ENCODE assay signal across 8 cellular contexts in the genomic region with DNA sequence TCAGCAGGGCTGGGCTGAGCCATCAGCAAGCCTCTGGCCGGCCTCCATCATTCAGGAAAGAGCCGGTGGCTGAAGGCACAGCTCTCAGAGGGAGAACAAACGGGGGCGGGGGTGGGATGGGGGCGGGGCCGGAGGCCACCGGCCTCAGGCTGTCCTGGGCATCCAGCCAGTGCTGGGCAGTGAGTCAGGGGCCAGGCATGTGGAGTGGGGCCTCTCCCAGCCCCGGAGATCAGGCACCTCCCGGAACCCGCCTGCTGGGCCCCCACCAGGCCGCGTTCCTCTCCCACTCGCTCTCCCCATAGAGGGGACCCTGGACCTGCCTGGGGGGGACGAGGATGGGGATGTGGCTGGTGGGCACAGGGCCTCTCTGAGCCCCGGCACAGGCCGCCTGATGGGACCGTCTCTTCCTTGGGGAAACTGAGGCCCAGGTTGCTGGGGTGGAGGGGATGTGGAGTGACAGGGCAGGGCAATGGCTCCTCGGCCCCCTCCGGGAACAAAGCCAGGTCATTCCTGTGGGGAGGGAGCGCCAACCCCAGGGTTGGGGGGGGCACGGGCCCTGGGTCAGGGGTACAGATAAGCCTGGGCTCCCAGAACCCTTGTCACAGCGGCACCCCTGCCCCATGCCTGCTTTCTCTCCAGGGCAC. TPM values are rescaled to one million over a fixed set of nuclear protein-coding genes. Genes with fewer than 3 reads are reported as not detected.
DNase-seq lines count a peak whose midpoint lies in the region; ATAC-seq, FAIRE-seq and TF ChIP-seq lines count a peak whose summit lies in the region.

No MANE protein-coding gene starts in this region.

- peaks cover 6% of the 10 kb centered on the region for H3K9me1 ChIP-seq in K562 (ENCODE audit: control insufficient read depth, insufficient read depth, low read length)

- H4K20me1 ChIP-seq in K562 (replicated peaks; ENCODE audit: control insufficient read depth, insufficient read depth, low read length), result no peaks in the 10 kb centered on the region; the same call in 1 of the 2 replicates

- no peak for TF ChIP-seq RAD21 in K562 (CRISPR knock-in tag; conservative IDR thresholded peaks at IDR 0.05 in 1 of 2, IDR thresholded peaks at IDR 0.05 in 1 of 2)

- TF ChIP-seq POLR2A in K562 (conservative IDR thresholded peaks at IDR 0.05), result 0 out of 2 replicates have a peak, but pooled peaks have one; percentile 46

- H3K9me3 ChIP-seq in HUES64 (ENCODE audit: insufficient read depth, low read depth, low read length), result no peaks in the 10 kb centered on the region
- no peaks in the 10 kb centered on the region for H3K9me3 ChIP-seq in K562 (replicated peaks; ENCODE audit: control insufficient read depth, insufficient read depth, low read depth, low read length)
- no peaks in the 10 kb centered on the region for H3K9me3 ChIP-seq in iPS-18a (ENCODE audit: control insufficient read depth, low read depth, low read length)
- no peaks in the 10 kb centered on the region for H3K9me3 ChIP-seq in effector memory CD4-positive, alpha-beta T cell (ENCODE audit: control insufficient read depth, low read length)

- H2AFZ ChIP-seq in K562 (ENCODE audit: low read depth, low read length), result peak overlapping the region; percentile 34; the same call in 1 of the 2 replicates

- TF ChIP-seq EP300 in K562 (IDR thresholded peaks at IDR 0.05; ENCODE audit: low read length), result no peak

- POLR2A ChIA-PET in K562 (lab: Yijun Ruan, JAX), result interaction anchor here (1.1 to 3.9 kb wide), 4 partner anchors 8 to 56 kb away, joined by 3 to 52 read pairs (median 4); partner anchors contain the start of gene SPC24

- 19% methylated on average over 22 of the region's 22 CpGs for WGBS in HUES64
- 18% methylated on average over 10 of the region's 22 CpGs for WGBS in K562 (ENCODE audit: insufficient coverage, low coverage, missing lambda C conversion rate)

- FAIRE-seq in K562 (lab: Jason Lieb, UNC), result no peak

- peak overlapping the region; percentile 20 for H3K4me3 ChIP-seq in HUES64 (ENCODE audit: low read length)
- no peak overlapping the region for H3K4me3 ChIP-seq in K562
- peak overlapping the region; percentile 24 for H3K4me3 ChIP-seq in iPS-18a (ENCODE audit: low read length)
- peak overlapping the region in 1 of 7 experiments; percentile 14 for H3K4me3 ChIP-seq in skin epidermis
- no peak overlapping the region for H3K4me3 ChIP-seq in effector memory CD4-positive, alpha-beta T cell (ENCODE audit: insufficient read depth, low read depth, low read length, poor library complexity, severe bottlenecking)

- H3K27ac ChIP-seq in HUES64 (ENCODE audit: low read depth, low read length) (peak overlapping the region; percentile 98), K562 (ENCODE audit: extremely low read depth, low read depth, low read length) (peak overlapping the region; percentile 78; the same call in 2 of the 3 replicates), iPS-18a (ENCODE audit: low read length) (no peak overlapping the region), skin epidermis (peak overlapping the region; percentile 42 to 97 (median 84))
- no peak overlapping the region for H3K27ac ChIP-seq in effector memory CD4-positive, alpha-beta T cell (ENCODE audit: insufficient read depth, low read length, poor library complexity, severe bottlenecking)

- DNase-seq in ACHN, result peak; percentile 93
- DNase-seq in K562 (ENCODE audit: extremely low read depth in 1 of 4, low spot score in 3 of 4), result peak; percentile 81 to 88 (median 84)
- DNase-seq in effector memory CD4-positive, alpha-beta T cell, result no peak

- H3K36me3 ChIP-seq in HUES64 (ENCODE audit: insufficient read depth, low read length) (peaks cover 26% of the 10 kb centered on the region), K562 (ENCODE audit: control insufficient read depth, insufficient read depth, low read length) (peaks cover 32% of the 10 kb centered on the region; the same call in 2 of the 3 replicates), iPS-18a (ENCODE audit: control insufficient read depth, low read depth, low read length) (peaks cover 16% of the 10 kb centered on the region)
- no peaks in the 10 kb centered on the region for H3K36me3 ChIP-seq in effector memory CD4-positive, alpha-beta T cell (ENCODE audit: control insufficient read depth, insufficient read depth, low read length)

- CTCF ChIA-PET in K562 (lab: Yijun Ruan, JAX; ENCODE audit: low intra/inter-chr PET ratio), result no interaction called here

- H3K4me2 ChIP-seq in K562 (ENCODE audit: insufficient read depth, low read length), result peak overlapping the region; percentile 34

- H3K9ac ChIP-seq in HUES64 (ENCODE audit: low read depth, low read length), result peak overlapping the region; percentile 69
- H3K9ac ChIP-seq in K562 (ENCODE audit: insufficient read depth in 1 of 2, low read depth in 2 of 2, low read length in 2 of 2), result peak overlapping the region; percentile 39 to 90; a peak in 3 of 4 replicates
- peak overlapping the region; percentile 45 for H3K9ac ChIP-seq in iPS-18a (ENCODE audit: low read length)

- intact Hi-C loops in K562 (cut with micrococcal nuclease), result no loop called here

- H3K4me1 ChIP-seq in HUES64 (ENCODE audit: insufficient read depth, low read length) (peaks cover 32% of the 10 kb centered on the region), K562 (replicated peaks in 1 of 2; ENCODE audit: control insufficient read depth in 2 of 2, insufficient read depth in 2 of 2, low read length in 2 of 2) (peaks cover 41 to 57% of the 10 kb centered on the region in 2 experiments), iPS-18a (ENCODE audit: control insufficient read depth, low read depth, low read length) (peaks cover 21% of the 10 kb centered on the region)
- peaks cover 13% of the 10 kb centered on the region for H3K4me1 ChIP-seq in effector memory CD4-positive, alpha-beta T cell (ENCODE audit: control insufficient read depth, insufficient read depth, low read length, poor library complexity, severe bottlenecking)

- H3K27me3 ChIP-seq in HUES64 (ENCODE audit: insufficient read depth, low read length), result no peaks in the 10 kb centered on the region
- no peaks in the 10 kb centered on the region for H3K27me3 ChIP-seq in K562 (ENCODE audit: control insufficient read depth in 2 of 2, insufficient read depth in 2 of 2, low read length in 2 of 2)
- no peaks in the 10 kb centered on the region for H3K27me3 ChIP-seq in iPS-18a (ENCODE audit: control insufficient read depth, insufficient read depth, low read length)
- H3K27me3 ChIP-seq in effector memory CD4-positive, alpha-beta T cell (replicated peaks; ENCODE audit: control insufficient read depth, insufficient read depth, low read length, poor library complexity, severe bottlenecking), result no peaks in the 10 kb centered on the region

- BruUV-seq in K562 (replicated peaks; lab: Mats Ljungman, UMichigan), result no TSS peak

- H3K79me2 ChIP-seq in K562 (ENCODE audit: control insufficient read depth, insufficient read depth, low read length), result no peaks in the 10 kb centered on the region

- TF ChIP-seq CTCF in K562 (IDR thresholded peaks at IDR 0.05 in 2 of 3, conservative IDR thresholded peaks at IDR 0.05 in 1 of 3; ENCODE audit: insufficient read depth in 2 of 3, low read depth in 1 of 3, low read length in 3 of 3), result no peak

- in situ Hi-C loops in ACHN (cut with HindIII; ENCODE audit: low pct_ligation_motif_present, low pct_unique_long_range_greater_than_20kb, low sequenced_read_pairs), result no loop called here
- in situ Hi-C loops in K562 (cut with MboI), result no loop called here

- ATAC-seq in K562 (peak; percentile 59), HG03457 (IDR thresholded peaks at IDR 0.05; ENCODE audit: unreplicated experiment) (no peak), GM19395 (IDR thresholded peaks at IDR 0.05; ENCODE audit: unreplicated experiment) (no peak)

RNA-seq across cellular contexts. Expression of gene SPC24, which starts 12.9 kb away (rescaled TPM):
- polyA plus RNA-seq in HUES64 (2013, experiment 1 of 2), result 22.6 TPM
- 23.5 TPM for polyA plus RNA-seq in HUES64 (2013, experiment 2 of 2)
- 42.4 and 88.4 TPM in 2 replicates for total RNA-seq in K562 (2011; cell fraction: chromatin; rRNA removed; ENCODE audit: low replicate concordance)
- total RNA-seq in K562 (2011; cell fraction: nucleolus; rRNA removed), result 65.7 and 76.1 TPM in 2 replicates
- 69.6 and 78.4 TPM in 2 replicates for total RNA-seq in K562 (2011; cell fraction: nucleoplasm; rRNA removed)
- total RNA-seq in K562 (2014; rRNA removed) (154 and 188 TPM in 2 replicates), K562 (2014; rRNA removed; fragmentation: Illumina TruSeq; extraction: Trizol) (72.8 and 75.2 TPM in 2 replicates), K562 (2015; rRNA removed; fragmentation: Illumina TruSeq; extraction: Trizol) (82.0 and 82.5 TPM in 2 replicates), K562 (2021) (106 and 111 TPM in 2 replicates)
- polyA plus RNA-seq in K562 (2011; rRNA removed) (44.3 and 52.6 TPM in 2 replicates), K562 (2014; fragmentation: Illumina TruSeq; extraction: Trizol) (39.1 and 41.6 TPM in 2 replicates), K562 (2014; fragmentation: Nextera tagmentation; extraction: Ambion mirVana) (10 to 100 TPM; 18.2 to 26.8 TPM), K562 (2014; rRNA removed) (60.9 and 66.7 TPM in 2 replicates)
- 44.2 and 55.5 TPM in 2 replicates for polyA plus RNA-seq in K562 (2011; cell fraction: cytosol; rRNA removed)
- 63.2 and 80.4 TPM in 2 replicates for polyA plus RNA-seq in K562 (2011; cell fraction: nucleus; rRNA removed)
- polyA plus RNA-seq in K562 (2012), result 45.4 and 60.6 TPM in 2 replicates
- 102 and 155 TPM in 2 replicates for polyA minus RNA-seq in K562 (2011; rRNA and poly(A)+ RNA removed)
- polyA minus RNA-seq in K562 (2011; cell fraction: cytosol; rRNA and poly(A)+ RNA removed), result 81.5 and 101 TPM in 2 replicates
- polyA minus RNA-seq in K562 (2011; cell fraction: nucleus; rRNA and poly(A)+ RNA removed), result 28.3 and 31.5 TPM in 2 replicates

RNA-seq across cellular contexts. Expression of gene LDLR, which starts 53.4 kb away (rescaled TPM):
- 87.3 TPM for polyA plus RNA-seq in HUES64 (2013, experiment 1 of 2)
- 93.8 TPM for polyA plus RNA-seq in HUES64 (2013, experiment 2 of 2)
- 854 and 2,497 TPM in 2 replicates for total RNA-seq in K562 (2011; cell fraction: chromatin; rRNA removed; ENCODE audit: low replicate concordance)
- total RNA-seq in K562 (2011; cell fraction: nucleolus; rRNA removed), result 1,644 and 1,749 TPM in 2 replicates
- 955 and 1,119 TPM in 2 replicates for total RNA-seq in K562 (2011; cell fraction: nucleoplasm; rRNA removed)
- total RNA-seq in K562 (2014; rRNA removed) (84.9 and 95.7 TPM in 2 replicates), K562 (2014; rRNA removed; fragmentation: Illumina TruSeq; extraction: Trizol) (47.0 and 56.0 TPM in 2 replicates), K562 (2015; rRNA removed; fragmentation: Illumina TruSeq; extraction: Trizol) (76.0 and 82.3 TPM in 2 replicates), K562 (2021) (114 and 121 TPM in 2 replicates)
- polyA plus RNA-seq in K562 (2011; rRNA removed) (75.7 and 124 TPM in 2 replicates), K562 (2014; fragmentation: Illumina TruSeq; extraction: Trizol) (56.3 and 63.5 TPM in 2 replicates), K562 (2014; fragmentation: Nextera tagmentation; extraction: Ambion mirVana) (10 to 100 TPM; 19.9 to 28.4 TPM), K562 (2014; rRNA removed) (44.5 and 59.5 TPM in 2 replicates)
- 68.3 and 70.8 TPM in 2 replicates for polyA plus RNA-seq in K562 (2011; cell fraction: cytosol; rRNA removed)
- 163 and 213 TPM in 2 replicates for polyA plus RNA-seq in K562 (2011; cell fraction: nucleus; rRNA removed)
- 63.2 and 82.8 TPM in 2 replicates for polyA plus RNA-seq in K562 (2012)
- 187 and 204 TPM in 2 replicates for polyA minus RNA-seq in K562 (2011; rRNA and poly(A)+ RNA removed)
- polyA minus RNA-seq in K562 (2011; cell fraction: cytosol; rRNA and poly(A)+ RNA removed), result 172 and 211 TPM in 2 replicates
- 282 and 354 TPM in 2 replicates for polyA minus RNA-seq in K562 (2011; cell fraction: nucleus; rRNA and poly(A)+ RNA removed)

RNA-seq across cellular contexts. Expression of gene KANK2, which starts 54.7 kb away (rescaled TPM):
- polyA plus RNA-seq in HUES64 (2013, experiment 1 of 2), result 34.1 TPM
- 32.4 TPM for polyA plus RNA-seq in HUES64 (2013, experiment 2 of 2)
- 29.2 and 60.7 TPM in 2 replicates for total RNA-seq in K562 (2011; cell fraction: chromatin; rRNA removed; ENCODE audit: low replicate concordance)
- 29.0 and 31.2 TPM in 2 replicates for total RNA-seq in K562 (2011; cell fraction: nucleolus; rRNA removed)
- total RNA-seq in K562 (2011; cell fraction: nucleoplasm; rRNA removed), result 30.1 and 39.5 TPM in 2 replicates
- total RNA-seq in K562 (2014; rRNA removed), result 32.2 and 41.2 TPM in 2 replicates
- total RNA-seq in K562 (2014; rRNA removed; fragmentation: Illumina TruSeq; extraction: Trizol), result 12.7 and 13.9 TPM in 2 replicates
- 19.8 and 21.3 TPM in 2 replicates for total RNA-seq in K562 (2015; rRNA removed; fragmentation: Illumina TruSeq; extraction: Trizol)
- 36.0 and 37.5 TPM in 2 replicates for total RNA-seq in K562 (2021)
- polyA plus RNA-seq in K562 (2011; rRNA removed), result 10.8 and 13.5 TPM in 2 replicates
- polyA plus RNA-seq in K562 (2011; cell fraction: cytosol; rRNA removed), result 9.4 and 26.1 TPM in 2 replicates
- 15.1 and 27.0 TPM in 2 replicates for polyA plus RNA-seq in K562 (2011; cell fraction: nucleus; rRNA removed)
- polyA plus RNA-seq in K562 (2012), result 30.1 and 49.8 TPM in 2 replicates
- polyA plus RNA-seq in K562 (2014; fragmentation: Illumina TruSeq; extraction: Trizol), result 47.7 and 47.8 TPM in 2 replicates
- 1 to 10 TPM; 4.4 to 5.6 TPM for polyA plus RNA-seq in K562 (2014; fragmentation: Nextera tagmentation; extraction: Ambion mirVana)
- 17.4 and 24.6 TPM in 2 replicates for polyA plus RNA-seq in K562 (2014; rRNA removed)
- polyA minus RNA-seq in K562 (2011; rRNA and poly(A)+ RNA removed), result 7.2 and 12.8 TPM in 2 replicates
- polyA minus RNA-seq in K562 (2011; cell fraction: cytosol; rRNA and poly(A)+ RNA removed), result 18.5 and 26.0 TPM in 2 replicates
- polyA minus RNA-seq in K562 (2011; cell fraction: nucleus; rRNA and poly(A)+ RNA removed), result 6.7 and 6.9 TPM in 2 replicates

Comparison
In these comparisons a context has a peak if more than half of its experiments do, and no peak if none do; other contexts are left out.
1. DNase-seq: peak in ACHN (single experiment) and K562 (4 of 4); none in effector memory CD4-positive, alpha-beta T cell (0 of 3).
2. H3K27ac ChIP-seq: peak in HUES64 (single experiment), K562 (single experiment) and skin epidermis (21 of 21); none in iPS-18a (single experiment) and effector memory CD4-positive, alpha-beta T cell (single experiment).
3. H3K4me3 ChIP-seq: peak in HUES64 (single experiment) and iPS-18a (single experiment); none in K562 (single experiment) and effector memory CD4-positive, alpha-beta T cell (single experiment).
4. Peak in every context shown above with its lines, with median percentiles within 50 percentile points of each other: H3K9ac ChIP-seq.